Comparison of ENCODE assay signal across 1 cellular context in the genomic region with DNA sequence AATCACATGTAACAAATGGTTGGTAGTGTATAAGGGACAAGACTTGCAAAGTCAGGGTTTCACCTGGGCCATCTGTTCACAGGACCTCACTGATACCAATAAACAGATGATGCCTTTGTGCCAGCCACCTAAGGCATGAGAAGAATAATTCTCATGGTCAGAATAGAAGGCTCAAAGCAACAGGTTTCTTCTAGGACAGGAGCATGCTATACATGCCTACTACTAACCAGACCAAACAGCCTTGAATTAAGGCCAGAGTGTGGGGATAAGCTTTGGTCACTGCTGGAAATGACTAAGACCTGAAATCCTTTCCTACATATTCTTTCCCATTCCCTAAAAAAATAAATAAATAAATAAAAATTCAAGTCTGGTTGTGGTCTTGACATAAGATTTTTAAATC.
TF ChIP-seq lines count a peak whose summit lies in the region.

No MANE protein-coding gene starts in this region.

TF ChIP-seq in GM23338, 12 proteins besides CTCF, POLR2A, EP300 and RAD21 (continued from another document):
- TF ChIP-seq, protein P1, sequence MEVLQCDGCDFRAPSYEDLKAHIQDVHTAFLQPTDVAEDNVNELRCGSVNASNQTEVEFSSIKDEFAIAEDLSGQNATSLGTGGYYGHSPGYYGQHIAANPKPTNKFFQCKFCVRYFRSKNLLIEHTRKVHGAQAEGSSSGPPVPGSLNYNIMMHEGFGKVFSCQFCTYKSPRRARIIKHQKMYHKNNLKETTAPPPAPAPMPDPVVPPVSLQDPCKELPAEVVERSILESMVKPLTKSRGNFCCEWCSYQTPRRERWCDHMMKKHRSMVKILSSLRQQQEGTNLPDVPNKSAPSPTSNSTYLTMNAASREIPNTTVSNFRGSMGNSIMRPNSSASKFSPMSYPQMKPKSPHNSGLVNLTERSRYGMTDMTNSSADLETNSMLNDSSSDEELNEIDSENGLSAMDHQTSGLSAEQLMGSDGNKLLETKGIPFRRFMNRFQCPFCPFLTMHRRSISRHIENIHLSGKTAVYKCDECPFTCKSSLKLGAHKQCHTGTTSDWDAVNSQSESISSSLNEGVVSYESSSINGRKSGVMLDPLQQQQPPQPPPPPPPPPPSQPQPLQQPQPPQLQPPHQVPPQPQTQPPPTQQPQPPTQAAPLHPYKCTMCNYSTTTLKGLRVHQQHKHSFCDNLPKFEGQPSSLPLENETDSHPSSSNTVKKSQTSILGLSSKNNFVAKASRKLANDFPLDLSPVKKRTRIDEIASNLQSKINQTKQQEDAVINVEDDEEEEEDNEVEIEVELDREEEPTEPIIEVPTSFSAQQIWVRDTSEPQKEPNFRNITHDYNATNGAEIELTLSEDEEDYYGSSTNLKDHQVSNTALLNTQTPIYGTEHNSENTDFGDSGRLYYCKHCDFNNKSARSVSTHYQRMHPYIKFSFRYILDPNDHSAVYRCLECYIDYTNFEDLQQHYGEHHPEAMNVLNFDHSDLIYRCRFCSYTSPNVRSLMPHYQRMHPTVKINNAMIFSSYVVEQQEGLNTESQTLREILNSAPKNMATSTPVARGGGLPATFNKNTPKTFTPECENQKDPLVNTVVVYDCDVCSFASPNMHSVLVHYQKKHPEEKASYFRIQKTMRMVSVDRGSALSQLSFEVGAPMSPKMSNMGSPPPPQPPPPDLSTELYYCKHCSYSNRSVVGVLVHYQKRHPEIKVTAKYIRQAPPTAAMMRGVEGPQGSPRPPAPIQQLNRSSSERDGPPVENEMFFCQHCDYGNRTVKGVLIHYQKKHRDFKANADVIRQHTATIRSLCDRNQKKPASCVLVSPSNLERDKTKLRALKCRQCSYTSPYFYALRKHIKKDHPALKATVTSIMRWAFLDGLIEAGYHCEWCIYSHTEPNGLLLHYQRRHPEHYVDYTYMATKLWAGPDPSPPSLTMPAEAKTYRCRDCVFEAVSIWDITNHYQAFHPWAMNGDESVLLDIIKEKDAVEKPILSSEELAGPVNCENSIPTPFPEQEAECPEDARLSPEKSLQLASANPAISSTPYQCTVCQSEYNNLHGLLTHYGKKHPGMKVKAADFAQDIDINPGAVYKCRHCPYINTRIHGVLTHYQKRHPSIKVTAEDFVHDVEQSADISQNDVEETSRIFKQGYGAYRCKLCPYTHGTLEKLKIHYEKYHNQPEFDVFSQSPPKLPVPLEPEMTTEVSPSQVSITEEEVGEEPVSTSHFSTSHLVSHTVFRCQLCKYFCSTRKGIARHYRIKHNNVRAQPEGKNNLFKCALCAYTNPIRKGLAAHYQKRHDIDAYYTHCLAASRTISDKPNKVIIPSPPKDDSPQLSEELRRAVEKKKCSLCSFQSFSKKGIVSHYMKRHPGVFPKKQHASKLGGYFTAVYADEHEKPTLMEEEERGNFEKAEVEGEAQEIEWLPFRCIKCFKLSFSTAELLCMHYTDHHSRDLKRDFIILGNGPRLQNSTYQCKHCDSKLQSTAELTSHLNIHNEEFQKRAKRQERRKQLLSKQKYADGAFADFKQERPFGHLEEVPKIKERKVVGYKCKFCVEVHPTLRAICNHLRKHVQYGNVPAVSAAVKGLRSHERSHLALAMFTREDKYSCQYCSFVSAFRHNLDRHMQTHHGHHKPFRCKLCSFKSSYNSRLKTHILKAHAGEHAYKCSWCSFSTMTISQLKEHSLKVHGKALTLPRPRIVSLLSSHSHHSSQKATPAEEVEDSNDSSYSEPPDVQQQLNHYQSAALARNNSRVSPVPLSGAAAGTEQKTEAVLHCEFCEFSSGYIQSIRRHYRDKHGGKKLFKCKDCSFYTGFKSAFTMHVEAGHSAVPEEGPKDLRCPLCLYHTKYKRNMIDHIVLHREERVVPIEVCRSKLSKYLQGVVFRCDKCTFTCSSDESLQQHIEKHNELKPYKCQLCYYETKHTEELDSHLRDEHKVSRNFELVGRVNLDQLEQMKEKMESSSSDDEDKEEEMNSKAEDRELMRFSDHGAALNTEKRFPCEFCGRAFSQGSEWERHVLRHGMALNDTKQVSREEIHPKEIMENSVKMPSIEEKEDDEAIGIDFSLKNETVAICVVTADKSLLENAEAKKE (CRISPR knock-in tag; IDR thresholded peaks at IDR 0.05) = no peak
- TF ChIP-seq ZNF114 (CRISPR knock-in tag; IDR thresholded peaks at IDR 0.05) (no peak), POLR2AphosphoS5 (IDR thresholded peaks at IDR 0.05; ENCODE audit: low read depth) (no peak), STAT1 (IDR thresholded peaks at IDR 0.05; ENCODE audit: unreplicated experiment) (no peak), EZH2 (IDR thresholded peaks at IDR 0.05; ENCODE audit: low read depth, unreplicated experiment) (no peak)
- TF ChIP-seq, protein P2, sequence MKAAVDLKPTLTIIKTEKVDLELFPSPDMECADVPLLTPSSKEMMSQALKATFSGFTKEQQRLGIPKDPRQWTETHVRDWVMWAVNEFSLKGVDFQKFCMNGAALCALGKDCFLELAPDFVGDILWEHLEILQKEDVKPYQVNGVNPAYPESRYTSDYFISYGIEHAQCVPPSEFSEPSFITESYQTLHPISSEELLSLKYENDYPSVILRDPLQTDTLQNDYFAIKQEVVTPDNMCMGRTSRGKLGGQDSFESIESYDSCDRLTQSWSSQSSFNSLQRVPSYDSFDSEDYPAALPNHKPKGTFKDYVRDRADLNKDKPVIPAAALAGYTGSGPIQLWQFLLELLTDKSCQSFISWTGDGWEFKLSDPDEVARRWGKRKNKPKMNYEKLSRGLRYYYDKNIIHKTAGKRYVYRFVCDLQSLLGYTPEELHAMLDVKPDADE (IDR thresholded peaks at IDR 0.05) = no peak
- TF ChIP-seq, protein P3, sequence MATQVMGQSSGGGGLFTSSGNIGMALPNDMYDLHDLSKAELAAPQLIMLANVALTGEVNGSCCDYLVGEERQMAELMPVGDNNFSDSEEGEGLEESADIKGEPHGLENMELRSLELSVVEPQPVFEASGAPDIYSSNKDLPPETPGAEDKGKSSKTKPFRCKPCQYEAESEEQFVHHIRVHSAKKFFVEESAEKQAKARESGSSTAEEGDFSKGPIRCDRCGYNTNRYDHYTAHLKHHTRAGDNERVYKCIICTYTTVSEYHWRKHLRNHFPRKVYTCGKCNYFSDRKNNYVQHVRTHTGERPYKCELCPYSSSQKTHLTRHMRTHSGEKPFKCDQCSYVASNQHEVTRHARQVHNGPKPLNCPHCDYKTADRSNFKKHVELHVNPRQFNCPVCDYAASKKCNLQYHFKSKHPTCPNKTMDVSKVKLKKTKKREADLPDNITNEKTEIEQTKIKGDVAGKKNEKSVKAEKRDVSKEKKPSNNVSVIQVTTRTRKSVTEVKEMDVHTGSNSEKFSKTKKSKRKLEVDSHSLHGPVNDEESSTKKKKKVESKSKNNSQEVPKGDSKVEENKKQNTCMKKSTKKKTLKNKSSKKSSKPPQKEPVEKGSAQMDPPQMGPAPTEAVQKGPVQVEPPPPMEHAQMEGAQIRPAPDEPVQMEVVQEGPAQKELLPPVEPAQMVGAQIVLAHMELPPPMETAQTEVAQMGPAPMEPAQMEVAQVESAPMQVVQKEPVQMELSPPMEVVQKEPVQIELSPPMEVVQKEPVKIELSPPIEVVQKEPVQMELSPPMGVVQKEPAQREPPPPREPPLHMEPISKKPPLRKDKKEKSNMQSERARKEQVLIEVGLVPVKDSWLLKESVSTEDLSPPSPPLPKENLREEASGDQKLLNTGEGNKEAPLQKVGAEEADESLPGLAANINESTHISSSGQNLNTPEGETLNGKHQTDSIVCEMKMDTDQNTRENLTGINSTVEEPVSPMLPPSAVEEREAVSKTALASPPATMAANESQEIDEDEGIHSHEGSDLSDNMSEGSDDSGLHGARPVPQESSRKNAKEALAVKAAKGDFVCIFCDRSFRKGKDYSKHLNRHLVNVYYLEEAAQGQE (IDR thresholded peaks at IDR 0.05; ENCODE audit: unreplicated experiment) = no peak
